Comparison of ENCODE assay signal across 30 cellular contexts in the genomic region with DNA sequence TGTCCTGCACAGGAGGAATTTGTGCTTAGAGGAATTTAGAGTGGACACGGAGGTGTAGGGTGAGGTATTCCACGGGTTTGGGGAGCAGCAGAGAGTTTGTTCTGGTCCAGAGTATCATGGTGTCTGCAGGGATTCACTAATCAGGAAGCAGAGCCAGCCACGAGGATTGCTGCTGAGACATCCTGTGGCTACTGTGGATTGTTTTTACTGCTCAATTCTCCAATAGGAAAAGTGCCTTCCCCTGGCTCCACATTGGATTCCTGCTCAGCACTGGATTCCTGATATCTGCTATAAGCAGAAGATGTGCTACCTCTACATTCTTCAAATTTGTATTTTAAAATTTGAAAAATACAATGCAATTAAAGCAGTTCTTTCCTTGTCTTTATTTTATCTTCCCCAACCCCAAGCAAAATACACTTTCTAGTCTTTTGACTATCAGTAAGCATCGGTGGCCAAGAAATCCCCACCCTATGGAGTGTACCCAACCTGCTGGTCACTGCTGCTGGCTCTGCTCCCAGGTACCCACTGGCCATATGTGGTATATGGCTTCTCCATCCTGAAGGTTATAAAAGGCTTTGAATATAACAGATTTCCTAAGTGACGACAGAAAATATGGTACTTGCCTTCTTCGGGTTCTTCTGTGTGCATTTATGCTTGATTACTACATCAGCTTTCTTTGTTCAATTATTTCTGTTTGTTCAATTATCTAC.
A peak's percentile ranks its signal among the peaks of the same experiment; 100 is the strongest.
DNase-seq lines count a peak whose midpoint lies in the region; ATAC-seq lines count a peak whose summit lies in the region.
"Had no signal": no experiment of that assay in that cellular context is flagged by ENCODE, and none has a peak within 500 bp of the region (broad histone marks: within the 10 kb centered on the region; RNA-seq: fewer than 3 reads in every experiment).

No MANE protein-coding gene starts in this region.

- DNase-seq in G401 (ENCODE audit: low spot score): peak; percentile 86
- peak; percentile 4 for DNase-seq in UCSD-AML1 (lab: John Stamatoyannopoulos, UW; ENCODE audit: unreplicated experiment)
- DNase-seq in cerebellar cortex (ENCODE audit: low spot score): peak; percentile 79
- DNase-seq in cerebellum (ENCODE audit: low spot score): peak; percentile 36
- DNase-seq in activated T-helper 1 cell treated with anti-CD3 and anti-CD28 coated beads, Interleukin-12 subunit alpha, Interleukin-12 subunit beta, Interleukin-2, Interleukin-4 antibody, amounts not matched to agents 30 ng/mL and 10 ng/mL and 1 ng/mL, durations not matched to agents 14 hours and 24 hours and 36 hours (ENCODE audit: low spot score): no peak
- no peak for DNase-seq in ecto neural progenitor cell (ENCODE audit: low spot score)
- no peak for DNase-seq in stimulated activated CD4-positive, alpha-beta T cell treated with anti-CD3 and anti-CD28 coated beads, Interleukin-2, amount 100 ng/mL, for 48 hours
- DNase-seq: 8988T; ACHN; AML-193; BE2C; Caco-2; Calu3; CD4-positive, alpha-beta memory T cell; CD4-positive, alpha-beta T cell; CD4-positive, CD25-positive, alpha-beta regulatory T cell; CD8-positive, alpha-beta memory T cell; CD8-positive, alpha-beta T cell; COR-L47; DMS 273 treated with DMSO at 0.1 percent for 48 hours; DMS153; DMS53; DMS79; DMS79 treated with DMSO at 0.1 percent for 48 hours; DND-41; EL had no signal

- no peak for ATAC-seq in activated T-helper 17 cell treated with anti-CD3 and anti-CD28 coated beads, Interleukin-2, amount 50 U/mL, for 72 hours (replicated peaks)
- ATAC-seq: A549; CD8-positive, alpha-beta T cell had no signal

- no peak overlapping the region for H3K4me3 Mint-ChIP-seq in activated T-helper 1 cell treated with anti-CD3 and anti-CD28 coated beads, Interleukin-12 subunit alpha, Interleukin-12 subunit beta, Interleukin-2, Interleukin-4 antibody, amounts not matched to agents 30 ng/mL and 10 ng/mL and 1 ng/mL, durations not matched to agents 14 hours and 24 hours and 36 hours
- no peak overlapping the region for H3K4me3 Mint-ChIP-seq in activated T-helper 17 cell treated with anti-CD3 and anti-CD28 coated beads, Interleukin-2, amount 50 U/mL, for 72 hours
- H3K4me3 Mint-ChIP-seq: B cell; CD14-positive monocyte; CD4-positive, alpha-beta memory T cell; CD4-positive, alpha-beta T cell; CD4-positive, CD25-positive, alpha-beta regulatory T cell; CD8-positive, alpha-beta memory T cell; CD8-positive, alpha-beta T cell had no signal

- intact Hi-C loops in activated T-helper 1 cell treated with anti-CD3 and anti-CD28 coated beads, Interleukin-12 subunit alpha, Interleukin-12 subunit beta, Interleukin-2, Interleukin-4 antibody, amounts not matched to agents 30 ng/mL and 10 ng/mL and 1 ng/mL, durations not matched to agents 14 hours and 24 hours and 36 hours (cut with micrococcal nuclease): no loop called here

- H3K4me1 Mint-ChIP-seq in activated T-helper 1 cell treated with anti-CD3 and anti-CD28 coated beads, Interleukin-12 subunit alpha, Interleukin-12 subunit beta, Interleukin-2, Interleukin-4 antibody, amounts not matched to agents 30 ng/mL and 10 ng/mL and 1 ng/mL, durations not matched to agents 14 hours and 24 hours and 36 hours (ENCODE audit: low read depth): no peaks in the 10 kb centered on the region
- H3K4me1 Mint-ChIP-seq in activated T-helper 17 cell treated with anti-CD3 and anti-CD28 coated beads, Interleukin-2, amount 50 U/mL, for 72 hours: no peaks in the 10 kb centered on the region
- H3K4me1 Mint-ChIP-seq: B cell; CD14-positive monocyte; CD4-positive, alpha-beta memory T cell; CD4-positive, CD25-positive, alpha-beta regulatory T cell; CD8-positive, alpha-beta memory T cell had no signal

- H3K27me3 Mint-ChIP-seq in activated T-helper 1 cell treated with anti-CD3 and anti-CD28 coated beads, Interleukin-12 subunit alpha, Interleukin-12 subunit beta, Interleukin-2, Interleukin-4 antibody, amounts not matched to agents 30 ng/mL and 10 ng/mL and 1 ng/mL, durations not matched to agents 14 hours and 24 hours and 36 hours (ENCODE audit: insufficient read depth): no peaks in the 10 kb centered on the region
- H3K27me3 Mint-ChIP-seq in activated T-helper 17 cell treated with anti-CD3 and anti-CD28 coated beads, Interleukin-2, amount 50 U/mL, for 72 hours: no peaks in the 10 kb centered on the region
- H3K27me3 Mint-ChIP-seq: B cell; CD4-positive, alpha-beta memory T cell; CD4-positive, alpha-beta T cell; CD4-positive, CD25-positive, alpha-beta regulatory T cell; CD8-positive, alpha-beta memory T cell had no signal

- H3K27ac Mint-ChIP-seq in activated T-helper 1 cell treated with anti-CD3 and anti-CD28 coated beads, Interleukin-12 subunit alpha, Interleukin-12 subunit beta, Interleukin-2, Interleukin-4 antibody, amounts not matched to agents 30 ng/mL and 10 ng/mL and 1 ng/mL, durations not matched to agents 14 hours and 24 hours and 36 hours: no peak overlapping the region
- no peak overlapping the region for H3K27ac Mint-ChIP-seq in activated T-helper 17 cell treated with anti-CD3 and anti-CD28 coated beads, Interleukin-2, amount 50 U/mL, for 72 hours
- H3K27ac Mint-ChIP-seq: B cell; CD14-positive monocyte; CD4-positive, alpha-beta memory T cell; CD4-positive, alpha-beta T cell; CD8-positive, alpha-beta T cell had no signal

- in situ Hi-C loops in G401 (cut with HindIII; ENCODE audit: low sequenced_read_pairs): no loop called here

- H3K9me3 Mint-ChIP-seq in activated T-helper 1 cell treated with anti-CD3 and anti-CD28 coated beads, Interleukin-12 subunit alpha, Interleukin-12 subunit beta, Interleukin-2, Interleukin-4 antibody, amounts not matched to agents 30 ng/mL and 10 ng/mL and 1 ng/mL, durations not matched to agents 14 hours and 24 hours and 36 hours: peaks cover 10% of the 10 kb centered on the region
- H3K9me3 Mint-ChIP-seq in activated T-helper 17 cell treated with anti-CD3 and anti-CD28 coated beads, Interleukin-2, amount 50 U/mL, for 72 hours: peaks cover 20% of the 10 kb centered on the region

- no peaks in the 10 kb centered on the region for H3K36me3 Mint-ChIP-seq in activated T-helper 1 cell treated with anti-CD3 and anti-CD28 coated beads, Interleukin-12 subunit alpha, Interleukin-12 subunit beta, Interleukin-2, Interleukin-4 antibody, amounts not matched to agents 30 ng/mL and 10 ng/mL and 1 ng/mL, durations not matched to agents 14 hours and 24 hours and 36 hours (ENCODE audit: low read depth)
- H3K36me3 Mint-ChIP-seq in activated T-helper 17 cell treated with anti-CD3 and anti-CD28 coated beads, Interleukin-2, amount 50 U/mL, for 72 hours (ENCODE audit: low read depth): no peaks in the 10 kb centered on the region
- H3K36me3 Mint-ChIP-seq: CD14-positive monocyte; CD4-positive, alpha-beta memory T cell; CD4-positive, CD25-positive, alpha-beta regulatory T cell; CD8-positive, alpha-beta memory T cell; CD8-positive, alpha-beta T cell had no signal

Comparison
In these comparisons a context has a peak if more than half of its experiments do, and no peak if none do; other contexts are left out.
1. DNase-seq: peak in G401 (single experiment), UCSD-AML1 (single experiment), cerebellar cortex (single experiment) and cerebellum (single experiment); none in activated T-helper 1 cell treated with anti-CD3 and anti-CD28 coated beads, Interleukin-12 subunit alpha, Interleukin-12 subunit beta, Interleukin-2, Interleukin-4 antibody, amounts not matched to agents 30 ng/mL and 10 ng/mL and 1 ng/mL, durations not matched to agents 14 hours and 24 hours and 36 hours (single experiment), ecto neural progenitor cell (single experiment) and stimulated activated CD4-positive, alpha-beta T cell treated with anti-CD3 and anti-CD28 coated beads, Interleukin-2, amount 100 ng/mL, for 48 hours (0 of 2).